Comparison of ENCODE assay signal across 22 cellular contexts in the genomic region with DNA sequence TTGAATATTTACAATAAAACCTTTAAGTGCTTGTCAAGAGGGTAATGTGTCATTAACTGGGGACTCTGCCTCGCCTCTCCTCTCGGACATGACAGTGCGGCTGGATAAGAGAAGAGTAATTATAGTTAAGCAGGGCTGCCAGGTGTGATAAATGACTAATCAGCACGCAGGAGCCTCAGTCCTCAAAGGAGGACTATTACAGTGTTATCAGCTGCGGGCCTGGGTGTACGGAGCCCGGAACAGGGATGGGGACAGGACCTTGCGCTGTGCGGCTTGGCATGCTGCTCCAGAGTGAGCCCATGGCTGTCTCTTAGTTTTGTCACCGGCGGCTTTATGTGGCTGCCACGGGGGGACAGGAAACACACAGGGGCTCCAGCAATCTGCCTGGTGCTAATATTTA.
A peak's percentile ranks its signal among the peaks of the same experiment; 100 is the strongest.
DNase-seq lines count a peak whose midpoint lies in the region; ATAC-seq and TF ChIP-seq lines count a peak whose summit lies in the region.
"Had no signal": no experiment of that assay in that cellular context is flagged by ENCODE, and none has a peak within 500 bp of the region (broad histone marks: within the 10 kb centered on the region; RNA-seq: fewer than 3 reads in every experiment).

No MANE protein-coding gene starts in this region.

- H3K36me3 ChIP-seq in right atrium auricular region (no peaks in the 10 kb centered on the region), endodermal cell (ENCODE audit: control insufficient read depth, insufficient read depth, low read length) (no peaks in the 10 kb centered on the region), esophagus squamous epithelium (no peaks in the 10 kb centered on the region)
- H3K36me3 ChIP-seq: cardiac muscle cell had no signal

- peak; percentile 81 for ATAC-seq in Right ventricle myocardium inferior
- ATAC-seq: GM12878 had no signal

- no peak for TF ChIP-seq CTCF in right atrium auricular region (IDR thresholded peaks at IDR 0.05)
- TF ChIP-seq CTCF in endodermal cell (conservative IDR thresholded peaks at IDR 0.05): no peak
- TF ChIP-seq CTCF in type B pancreatic cell (conservative IDR thresholded peaks at IDR 0.05): no peak
- TF ChIP-seq CTCF in glutamatergic neuron (IDR thresholded peaks at IDR 0.05; ENCODE audit: partially characterized antibody, unreplicated experiment): no peak
- no peak for TF ChIP-seq CTCF in esophagus squamous epithelium (IDR thresholded peaks at IDR 0.05)

- H3K4me1 ChIP-seq in right atrium auricular region (peaks cover 0 to 5% of the 10 kb centered on the region in 2 donors), endodermal cell (ENCODE audit: control insufficient read depth, insufficient read depth, low read length) (no peaks in the 10 kb centered on the region), esophagus squamous epithelium (peaks cover 0 to 16% (median 5%) of the 10 kb centered on the region in 3 donors)

- H3K9me3 Mint-ChIP-seq in endodermal cell (no peaks in the 10 kb centered on the region), type B pancreatic cell (peaks cover 6% of the 10 kb centered on the region), glutamatergic neuron (ENCODE audit: unreplicated experiment) (peaks cover 10% of the 10 kb centered on the region)
- H3K9me3 Mint-ChIP-seq: T-helper 1 cell treated with Interleukin-12 subunit alpha and Interleukin-12 subunit beta and Interleukin-4 antibody, amounts not matched to agents 30 μg/mL and 1 μg/mL, for 36 hours had no signal

- H3K4me3 Mint-ChIP-seq in endodermal cell (no peak overlapping the region), type B pancreatic cell (peak overlapping the region; percentile 63), glutamatergic neuron (ENCODE audit: unreplicated experiment) (no peak overlapping the region)
- H3K4me3 Mint-ChIP-seq: T-helper 1 cell treated with Interleukin-12 subunit alpha and Interleukin-12 subunit beta and Interleukin-4 antibody, amounts not matched to agents 30 μg/mL and 1 μg/mL, for 36 hours had no signal

- no peak overlapping the region for H3K4me3 ChIP-seq in right atrium auricular region
- H3K4me3 ChIP-seq in endodermal cell (ENCODE audit: low read length): no peak overlapping the region
- no peak overlapping the region for H3K4me3 ChIP-seq in esophagus squamous epithelium
- H3K4me3 ChIP-seq: cardiac muscle cell, dorsolateral prefrontal cortex, GM12878 had no signal

- H3K4me1 Mint-ChIP-seq in endodermal cell (peaks cover 15% of the 10 kb centered on the region), type B pancreatic cell (ENCODE audit: unreplicated experiment) (peaks cover 23% of the 10 kb centered on the region), glutamatergic neuron (ENCODE audit: low read depth, unreplicated experiment) (peaks cover 32% of the 10 kb centered on the region)

- H3K27ac Mint-ChIP-seq in endodermal cell: peak overlapping the region; percentile 35
- H3K27ac Mint-ChIP-seq in type B pancreatic cell: peak overlapping the region; percentile 36
- H3K27ac Mint-ChIP-seq in glutamatergic neuron (ENCODE audit: unreplicated experiment): no peak overlapping the region
- H3K27ac Mint-ChIP-seq: T-helper 1 cell treated with Interleukin-12 subunit alpha and Interleukin-12 subunit beta and Interleukin-4 antibody, amounts not matched to agents 30 μg/mL and 1 μg/mL, for 36 hours had no signal

- no peak overlapping the region for H3K27ac ChIP-seq in right atrium auricular region
- H3K27ac ChIP-seq in endodermal cell (ENCODE audit: low read depth, low read length): no peak overlapping the region
- no peak overlapping the region for H3K27ac ChIP-seq in esophagus squamous epithelium
- H3K27ac ChIP-seq: cardiac muscle cell, dorsolateral prefrontal cortex, HL-60 had no signal

- H3K9me3 ChIP-seq in right atrium auricular region (no peaks in the 10 kb centered on the region), endodermal cell (ENCODE audit: control insufficient read depth, low read length) (no peaks in the 10 kb centered on the region), esophagus squamous epithelium (no peaks in the 10 kb centered on the region)

- H3K27me3 Mint-ChIP-seq in endodermal cell (ENCODE audit: insufficient read depth): peaks cover 2% of the 10 kb centered on the region
- peaks cover 43% of the 10 kb centered on the region for H3K27me3 Mint-ChIP-seq in type B pancreatic cell
- H3K27me3 Mint-ChIP-seq in glutamatergic neuron (ENCODE audit: unreplicated experiment): peaks cover 5% of the 10 kb centered on the region

- WGBS in endodermal cell (ENCODE audit: insufficient coverage in 1 of 2, insufficient read length in 1 of 2), 2 experiments: 83 to 88% methylated on average over 11 to 12 of the region's 12 CpGs
- WGBS in esophagus squamous epithelium, 2 donors: 41 to 62% methylated on average over 10 to 12 of the region's 12 CpGs

- H3K36me3 Mint-ChIP-seq in endodermal cell (ENCODE audit: low read depth) (no peaks in the 10 kb centered on the region), type B pancreatic cell (peaks cover 4% of the 10 kb centered on the region), glutamatergic neuron (ENCODE audit: unreplicated experiment) (no peaks in the 10 kb centered on the region)

- intact Hi-C loops in Right ventricle myocardium inferior (cut with DNase I) (loop anchor here (10.0 kb wide), 1 partner anchor 611 kb away; a partner anchor contains a TSS), esophagus squamous epithelium (cut with DNase I) (no loop called here)

- H3K27me3 ChIP-seq in right atrium auricular region (no peaks in the 10 kb centered on the region), endodermal cell (ENCODE audit: control insufficient read depth, insufficient read depth, low read length, poor library complexity, severe bottlenecking) (no peaks in the 10 kb centered on the region), esophagus squamous epithelium (no peaks in the 10 kb centered on the region)
- H3K27me3 ChIP-seq: cardiac muscle cell, dorsolateral prefrontal cortex had no signal

- no peak for TF ChIP-seq POLR2A in esophagus squamous epithelium (IDR thresholded peaks at IDR 0.05)

- DNase-seq in Right ventricle myocardium inferior (ENCODE audit: missing footprints): no peak
- DNase-seq in right atrium auricular region (ENCODE audit: low spot score): no peak
- peak; percentile 60 for DNase-seq in NCI-H345 (lab: John Stamatoyannopoulos, UW)
- no peak for DNase-seq in endodermal cell
- DNase-seq in type B pancreatic cell (ENCODE audit: extremely low spot score, unreplicated experiment): no peak
- no peak for DNase-seq in glutamatergic neuron
- DNase-seq in mucosa of gallbladder (ENCODE audit: low spot score): no peak
- DNase-seq in esophagus squamous epithelium (lab: John Stamatoyannopoulos, UW): no peak
- DNase-seq: activated CD4-positive, alpha-beta T cell treated with anti-CD3 and anti-CD28 coated beads, Interleukin-2, amount 50 U/mL, for 4 hours; activated naive CD4-positive, alpha-beta T cell; activated T-cell treated with anti-CD3 and anti-CD28 coated beads for 4 hours; amygdala; dorsolateral prefrontal cortex; IMR-90; MM.1S; NCI-H446; nucleus accumbens; retina had no signal

- no peak overlapping the region for H3K9ac ChIP-seq in endodermal cell (ENCODE audit: extremely low read depth, low read length, poor library complexity, severe bottlenecking)
